In the genomic region with DNA sequence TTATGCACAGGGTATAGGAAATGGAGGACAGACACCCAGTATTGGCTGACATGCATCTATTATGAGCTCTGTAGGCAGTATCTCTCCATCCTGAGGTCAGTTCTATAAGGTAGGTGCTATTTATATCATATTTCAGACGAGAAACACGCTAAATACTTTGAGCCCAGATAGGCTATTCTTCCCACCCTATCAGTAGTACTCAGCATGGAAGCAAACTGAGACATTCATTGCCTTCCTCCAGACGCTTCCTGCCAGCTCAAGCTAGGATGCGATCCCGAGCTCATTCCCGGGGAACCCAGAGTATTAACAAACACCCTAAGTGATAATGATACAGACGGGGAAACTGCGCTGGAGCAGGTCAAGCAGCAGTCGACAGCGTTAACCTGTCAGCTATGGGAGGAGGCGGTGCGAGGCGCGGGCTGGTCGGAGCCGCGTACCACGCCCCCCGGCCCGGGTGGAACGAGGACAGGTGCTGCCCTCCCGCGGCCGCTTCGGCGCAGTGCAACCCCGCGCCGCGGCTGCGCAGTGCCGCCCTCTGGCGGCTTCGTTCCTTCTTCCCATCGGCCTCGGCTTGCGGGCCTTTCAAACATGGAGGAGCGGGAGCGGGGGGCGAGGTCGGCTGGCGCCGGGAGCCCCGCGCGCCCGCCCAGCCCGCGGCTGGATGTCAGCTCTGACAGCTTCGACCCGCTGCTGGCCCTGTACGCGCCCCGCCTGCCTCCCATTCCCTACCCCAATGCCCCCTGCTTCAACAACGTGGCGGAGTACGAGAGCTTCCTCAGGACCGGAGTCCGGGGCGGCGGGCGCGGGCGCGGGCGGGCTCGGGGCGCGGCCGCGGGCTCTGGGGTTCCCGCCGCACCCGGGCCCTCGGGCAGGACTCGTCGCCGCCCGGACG, we compare ENCODE assay signal across 8 cellular contexts. TPM values are rescaled to one million over a fixed set of nuclear protein-coding genes. Genes with fewer than 3 reads are reported as not detected.
DNase-seq lines count a peak whose midpoint lies in the region; ATAC-seq and TF ChIP-seq lines count a peak whose summit lies in the region.

A gene (plus strand): TSS at position 550 of the 892 bp plus-strand sequence. CDS start 39 bp downstream, at position 589.

- H2AFZ ChIP-seq in HCT116 (ENCODE audit: low read depth, low read length, poor library complexity, severe bottlenecking) (peak within 1 kb of the TSS; percentile 98), osteoblast (ENCODE audit: low read length) (peak within 1 kb of the TSS; percentile 100)

- peak; percentile 97 for TF ChIP-seq RAD21 in HCT116 (IDR thresholded peaks at IDR 0.05; ENCODE audit: low read depth)

- peak within 1 kb of the TSS; percentile 72 to 82 for H3K4me3 ChIP-seq in HCT116 (replicated peaks in 1 of 2; ENCODE audit: low read depth in 1 of 2, low read length in 2 of 2)
- H3K4me3 ChIP-seq in MG63: peak within 1 kb of the TSS; percentile 71
- peak within 1 kb of the TSS; percentile 75 for H3K4me3 ChIP-seq in SJSA1
- peak within 1 kb of the TSS; percentile 87 for H3K4me3 ChIP-seq in osteoblast (ENCODE audit: insufficient read depth, low read length)
- peak within 1 kb of the TSS; percentile 76 to 86 for H3K4me3 ChIP-seq in testis

- WGBS in testis, 2 donors: 0% methylated on average over 6 to 64 of the region's 80 CpGs

- peak within 1 kb of the TSS; percentile 71 for H3K27ac Mint-ChIP-seq in activated naive CD4-positive, alpha-beta T cell treated with anti-CD3 and anti-CD28 coated beads for 36 hours

- H3K9ac ChIP-seq in HCT116 (ENCODE audit: low read length): peak within 1 kb of the TSS; percentile 73

- DNase-seq in GM10248 (ENCODE audit: extremely low spot score) (peak; percentile 94), HCT116 (ENCODE audit: low read depth, low spot score) (peak; percentile 66), MG63 (peak; percentile 89), SJSA1 (ENCODE audit: low read depth in 1 of 2, low spot score in 2 of 2) (peak; percentile 89 to 98), globus pallidus (ENCODE audit: low spot score) (peak; percentile 76), osteoblast (ENCODE audit: insufficient read length, low spot score, missing footprints) (peak; percentile 99), testis (peak; percentile 94)
- DNase-seq in activated naive CD4-positive, alpha-beta T cell treated with anti-CD3 and anti-CD28 coated beads for 36 hours: peak; percentile 89

- H3K79me2 ChIP-seq in HCT116 (ENCODE audit: insufficient read depth, low read length) (no peaks in the 10 kb centered on the region), osteoblast (ENCODE audit: insufficient read depth, low read length) (peaks cover 28% of the 10 kb centered on the region)

- H4K20me1 ChIP-seq in HCT116 (ENCODE audit: insufficient read depth): no peaks in the 10 kb centered on the region
- no peaks in the 10 kb centered on the region for H4K20me1 ChIP-seq in osteoblast (ENCODE audit: insufficient read depth, low read length)

- POLR2A ChIA-PET in GM10248 (lab: Yijun Ruan, JAX) (no interaction called here), HCT116 (lab: Charles Lee) (no interaction called here)

- BruUV-seq in HCT116 (replicated peaks; lab: Mats Ljungman, UMichigan): no TSS peak

- H3K4me2 ChIP-seq in HCT116 (ENCODE audit: low read length) (peak within 1 kb of the TSS; percentile 88), osteoblast (ENCODE audit: insufficient read depth, low read length) (peak within 1 kb of the TSS; percentile 100)

- CTCF ChIA-PET in GM10248 (lab: Yijun Ruan, JAX): interaction anchor here (0.6 to 8.3 kb wide), 121 partner anchors 11 to 1389 kb away, joined by 3 to 128 read pairs (median 5); a partner anchor contains a TSS
- CTCF ChIA-PET in HCT116 (lab: Charles Lee): interaction anchor here (0.6 to 1.5 kb wide), 14 partner anchors 10 to 480 kb away, joined by 3 to 17 read pairs (median 4); a partner anchor contains a TSS
- CTCF ChIA-PET in activated naive CD4-positive, alpha-beta T cell treated with anti-CD3 and anti-CD28 coated beads for 36 hours (lab: Charles Lee): interaction anchor here (0.6 to 5.2 kb wide), 57 partner anchors 10 to 608 kb away, joined by 3 to 58 read pairs (median 4); a partner anchor contains a TSS

- H3K36me3 ChIP-seq in HCT116 (ENCODE audit: control insufficient read depth in 1 of 2, insufficient read depth in 2 of 2, low read length in 2 of 2): peaks cover 4 to 7% of the 10 kb centered on the region in 2 experiments; a peak in 3 of 4 replicates
- H3K36me3 ChIP-seq in MG63: peaks cover 8% of the 10 kb centered on the region
- peaks cover 18% of the 10 kb centered on the region for H3K36me3 ChIP-seq in SJSA1
- H3K36me3 ChIP-seq in osteoblast (ENCODE audit: insufficient read depth, low read length): peaks cover 12% of the 10 kb centered on the region
- H3K36me3 ChIP-seq in testis (ENCODE audit: low read depth, missing control alignments): no peaks in the 10 kb centered on the region

- RAD21 ChIA-PET in HCT116 (lab: Charles Lee; ENCODE audit: low non-redundant PET in 1 of 2, low total read pairs in 2 of 2, uncharacterized antibody in 2 of 2, unreplicated experiment in 2 of 2): interaction anchor here (0.7 to 1.2 kb wide), 3 partner anchors 414 to 420 kb away, joined by 3 to 4 read pairs (median 3); no protein-coding TSS in a partner anchor

- peak within 1 kb of the TSS; percentile 92 for H3K4me3 Mint-ChIP-seq in activated naive CD4-positive, alpha-beta T cell treated with anti-CD3 and anti-CD28 coated beads for 36 hours

- no peaks in the 10 kb centered on the region for H3K9me3 Mint-ChIP-seq in activated naive CD4-positive, alpha-beta T cell treated with anti-CD3 and anti-CD28 coated beads for 36 hours

- ATAC-seq in HCT116: peak; percentile 93

- TF ChIP-seq POLR2A in HCT116 (IDR thresholded peaks at IDR 0.05; ENCODE audit: borderline replicate concordance, extremely low read depth, insufficient read depth, insufficient read length) (no peak), testis (IDR thresholded peaks at IDR 0.05) (no peak)

- H3K9me3 ChIP-seq in HCT116 (ENCODE audit: control insufficient read depth in 1 of 2, insufficient read depth in 1 of 2, low read depth in 1 of 2, low read length in 2 of 2): no peaks in the 10 kb centered on the region
- no peaks in the 10 kb centered on the region for H3K9me3 ChIP-seq in MG63
- H3K9me3 ChIP-seq in SJSA1 (replicated peaks): no peaks in the 10 kb centered on the region
- H3K9me3 ChIP-seq in osteoblast (ENCODE audit: low read depth, low read length): no peaks in the 10 kb centered on the region
- H3K9me3 ChIP-seq in testis: no peaks in the 10 kb centered on the region

- intact Hi-C loops in HCT116 (cut with micrococcal nuclease): loop anchor here (1.0 to 10.0 kb wide), 6 partner anchors 166 to 599 kb away; a partner anchor contains a TSS
- intact Hi-C loops in activated naive CD4-positive, alpha-beta T cell treated with anti-CD3 and anti-CD28 coated beads for 36 hours (cut with micrococcal nuclease): loop anchor here (1.0 to 5.0 kb wide), 9 partner anchors 12 to 415 kb away; a partner anchor contains a TSS
- intact Hi-C loops in testis (cut with DNase I; ENCODE audit: low total_unique reads): no loop called here

- no peaks in the 10 kb centered on the region for H3K27me3 ChIP-seq in HCT116 (ENCODE audit: insufficient read depth, low read length)
- no peaks in the 10 kb centered on the region for H3K27me3 ChIP-seq in MG63
- no peaks in the 10 kb centered on the region for H3K27me3 ChIP-seq in SJSA1 (replicated peaks)
- no peaks in the 10 kb centered on the region for H3K27me3 ChIP-seq in osteoblast (ENCODE audit: insufficient read depth, low read length)
- no peaks in the 10 kb centered on the region for H3K27me3 ChIP-seq in testis

- TF ChIP-seq CTCF in GM10248 (IDR thresholded peaks at IDR 0.05; ENCODE audit: control extremely low read depth, extremely low read depth, low read depth, missing control alignments): peak; percentile 100
- peak; percentile 95 to 100 (median 99) for TF ChIP-seq CTCF in HCT116 (IDR thresholded peaks at IDR 0.05 in 2 of 3, conservative IDR thresholded peaks at IDR 0.05 in 1 of 3; ENCODE audit: borderline replicate concordance in 1 of 3, insufficient read depth in 1 of 3, low read depth in 2 of 3, low read length in 2 of 3)
- TF ChIP-seq CTCF in osteoblast (IDR thresholded peaks at IDR 0.05; ENCODE audit: extremely low read depth, low read depth, low read length): peak; percentile 86
- peak; percentile 94 to 99 (median 96) for TF ChIP-seq CTCF in testis (IDR thresholded peaks at IDR 0.05)

- H3K36me3 Mint-ChIP-seq in activated naive CD4-positive, alpha-beta T cell treated with anti-CD3 and anti-CD28 coated beads for 36 hours (ENCODE audit: low read depth): peaks cover 5% of the 10 kb centered on the region

- H3K9me2 ChIP-seq in HCT116 (ENCODE audit: insufficient read depth): no peaks in the 10 kb centered on the region

- H3K4me1 ChIP-seq in HCT116 (ENCODE audit: control insufficient read depth in 1 of 2, insufficient read depth in 2 of 2, low read length in 2 of 2) (peaks cover 8 to 24% of the 10 kb centered on the region in 2 experiments; a peak in 2 of 4 replicates), SJSA1 (replicated peaks) (peaks cover 13% of the 10 kb centered on the region), osteoblast (ENCODE audit: insufficient read depth, low read length) (peaks cover 18% of the 10 kb centered on the region), testis (peaks cover 8% of the 10 kb centered on the region)

- H3K27me3 Mint-ChIP-seq in activated naive CD4-positive, alpha-beta T cell treated with anti-CD3 and anti-CD28 coated beads for 36 hours (ENCODE audit: low read depth): no peaks in the 10 kb centered on the region

- H3K4me1 Mint-ChIP-seq in activated naive CD4-positive, alpha-beta T cell treated with anti-CD3 and anti-CD28 coated beads for 36 hours (ENCODE audit: low read depth): peaks cover 32% of the 10 kb centered on the region

- H3K27ac ChIP-seq in HCT116 (ENCODE audit: low read depth, low read length) (peak within 1 kb of the TSS; percentile 53; the same call in 1 of the 2 replicates), SJSA1 (peak within 1 kb of the TSS; percentile 35; the same call in 1 of the 2 replicates), osteoblast (ENCODE audit: low read depth, low read length) (peak within 1 kb of the TSS; percentile 47), testis (peak within 1 kb of the TSS in 1 of 2 donors; percentile 56)

TF ChIP-seq in HCT116, 20 proteins besides CTCF, POLR2A, EP300 and RAD21 (continues in another document):
- TF ChIP-seq CEBPB (IDR thresholded peaks at IDR 0.05; ENCODE audit: low read depth) (no peak), SRF (IDR thresholded peaks at IDR 0.05; ENCODE audit: low read depth) (no peak; the same call in 1 of the 2 replicates), EGR1 (IDR thresholded peaks at IDR 0.05; ENCODE audit: low read depth) (peak; percentile 56; the same call in 1 of the 2 replicates), CBX3 (IDR thresholded peaks at IDR 0.05; ENCODE audit: low read depth) (0 out of 2 replicates have a peak, but pooled peaks have one; percentile 79)

RNA-seq across cellular contexts. Expression of the gene that starts here (rescaled TPM):
- total RNA-seq in HCT116 (2021; ENCODE audit: unreplicated experiment) (6.2 TPM), osteoblast (4.4 and 4.7 TPM in 2 replicates), testis (1 to 10 TPM; 9.5 to 9.8 TPM)
- 2.3 and 3.2 TPM in 2 replicates for polyA plus RNA-seq in HCT116 (2012)
- total RNA-seq in MG63 (2014; rRNA removed; shearing (Covaris generic); ENCODE audit: low replicate concordance): 3.9 and 4.3 TPM in 2 replicates
- total RNA-seq in SJSA1 (2014; rRNA removed; shearing (Covaris generic)): 9.3 and 10.4 TPM in 2 replicates
- total RNA-seq in activated naive CD4-positive, alpha-beta T cell treated with anti-CD3 and anti-CD28 coated beads for 36 hours: 1 to 10 TPM; 8.2 to 8.8 TPM
- 7.7 TPM for polyA plus RNA-seq in testis (ENCODE audit: insufficient read depth, low read depth, low replicate concordance)
